In the genomic region with DNA sequence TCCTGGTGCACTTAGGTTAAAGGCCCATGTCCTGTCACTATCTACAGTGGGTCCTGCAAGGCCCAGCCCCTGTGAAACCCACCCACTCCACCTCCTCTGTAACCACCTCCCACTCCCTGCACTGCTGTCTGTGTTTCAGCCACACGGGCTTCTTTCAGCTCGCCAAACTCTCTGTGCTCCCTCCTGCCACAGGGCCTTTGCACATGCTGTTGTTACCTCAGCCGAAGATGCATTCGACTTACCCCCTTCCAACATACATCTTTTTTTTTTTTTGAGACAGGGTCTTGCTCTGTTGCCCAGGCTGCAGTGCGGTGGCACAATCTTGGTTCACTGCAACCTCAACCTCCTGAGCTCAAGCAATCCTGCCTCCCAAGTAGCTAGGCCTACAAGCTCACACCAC, we compare ENCODE assay signal across 14 cellular contexts.
"Had no signal": no experiment of that assay in that cellular context is flagged by ENCODE, and none has a peak within 500 bp of the region (broad histone marks: within the 10 kb centered on the region; RNA-seq: fewer than 3 reads in every experiment).

No MANE protein-coding gene starts in this region.

- DNase-seq: effector memory CD4-positive, alpha-beta T cell; heart left ventricle; hippocampal formation; kidney glomerular epithelial cell; sigmoid colon; stimulated activated CD4-positive, alpha-beta T cell treated with anti-CD3 and anti-CD28 coated beads, Interleukin-2, amount 100 ng/mL, for 24 hours; stimulated activated CD4-positive, alpha-beta T cell treated with anti-CD3 and anti-CD28 coated beads, Interleukin-4, amount 100 ng/mL, for 4 hours; stimulated activated naive B cell treated with anti-CD40 and anti-IgM and Interleukin-4, amounts not matched to agents 10 μg/mL and 1 μg/mL and 100 μg/mL, for 72 hours; uterus had no signal

- H3K36me3 Mint-ChIP-seq: type B pancreatic cell had no signal

- H3K27ac Mint-ChIP-seq: stimulated activated naive B cell treated with anti-CD40 and anti-IgM and Interleukin-4, amounts not matched to agents 10 μg/mL and 1 μg/mL and 100 μg/mL, for 72 hours; type B pancreatic cell had no signal

- H3K27ac ChIP-seq: heart left ventricle, right atrium auricular region, sigmoid colon, skin epidermis, uterus had no signal

- H3K9me3 ChIP-seq: heart left ventricle, right atrium auricular region, sigmoid colon, uterus had no signal

- H3K4me3 ChIP-seq: heart left ventricle, right atrium auricular region, sigmoid colon, skin epidermis, uterus had no signal

- H3K4me3 Mint-ChIP-seq: stimulated activated naive B cell treated with anti-CD40 and anti-IgM and Interleukin-4, amounts not matched to agents 10 μg/mL and 1 μg/mL and 100 μg/mL, for 72 hours; type B pancreatic cell had no signal

- H3K4me1 ChIP-seq: heart left ventricle, right atrium auricular region, sigmoid colon, uterus had no signal

- H3K27me3 ChIP-seq: right atrium auricular region, uterus had no signal

- H3K4me1 Mint-ChIP-seq: stimulated activated naive B cell treated with anti-CD40 and anti-IgM and Interleukin-4, amounts not matched to agents 10 μg/mL and 1 μg/mL and 100 μg/mL, for 72 hours had no signal

- H3K36me3 ChIP-seq: heart left ventricle, right atrium auricular region, sigmoid colon, uterus had no signal

- FAIRE-seq: endometrium, frontal cortex had no signal

- ATAC-seq: heart left ventricle; stimulated activated naive B cell treated with anti-CD40 and anti-IgM and Interleukin-4, amounts not matched to agents 10 μg/mL and 1 μg/mL and 100 μg/mL, for 72 hours had no signal
